12 cellular contexts compared by ENCODE assay signal in the genomic region with DNA sequence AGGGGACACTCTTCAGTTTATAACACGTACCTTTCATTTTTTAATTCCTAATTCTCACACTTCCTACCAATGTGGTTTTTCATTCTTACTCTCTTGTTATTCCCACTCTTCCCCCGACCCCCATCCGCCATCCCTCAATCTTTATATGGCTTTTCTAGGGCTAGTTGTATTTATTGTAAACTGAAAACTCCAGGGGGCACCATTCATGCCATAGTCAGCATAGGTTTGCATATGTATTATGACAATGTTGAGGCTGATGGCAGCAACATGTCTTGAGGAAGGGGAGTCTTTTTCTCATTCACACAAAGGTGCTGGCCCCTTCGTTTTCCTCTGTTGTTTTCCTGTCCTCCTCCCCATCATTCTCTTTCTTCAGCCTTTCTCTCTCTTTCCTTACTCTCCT. TPM values are rescaled to one million over a fixed set of nuclear protein-coding genes. Genes with fewer than 3 reads are reported as not detected.
A peak's percentile ranks its signal among the peaks of the same experiment; 100 is the strongest.
DNase-seq lines count a peak whose midpoint lies in the region; ATAC-seq and TF ChIP-seq lines count a peak whose summit lies in the region.
"Had no signal": no experiment of that assay in that cellular context is flagged by ENCODE, and none has a peak within 500 bp of the region (broad histone marks: within the 10 kb centered on the region; RNA-seq: fewer than 3 reads in every experiment).

No MANE protein-coding gene starts in this region.

- H3K9me3 Mint-ChIP-seq in activated T-cell treated with anti-CD3 and anti-CD28 coated beads, Interleukin-2, amount 50 U/mL, for 24 hours: no peaks in the 10 kb centered on the region
- H3K9me3 Mint-ChIP-seq in activated T-cell treated with anti-CD3 and anti-CD28 coated beads, Interleukin-2, amount 50 U/mL, for 4 hours: no peaks in the 10 kb centered on the region

- no peak for ATAC-seq in activated T-cell treated with anti-CD3 and anti-CD28 coated beads, Interleukin-2, amount 50 U/mL, for 4 hours

- H3K27me3 Mint-ChIP-seq in activated T-cell treated with anti-CD3 and anti-CD28 coated beads, Interleukin-2, amount 50 U/mL, for 24 hours: no peaks in the 10 kb centered on the region
- H3K27me3 Mint-ChIP-seq in activated T-cell treated with anti-CD3 and anti-CD28 coated beads, Interleukin-2, amount 50 U/mL, for 4 hours (ENCODE audit: low read depth): no peaks in the 10 kb centered on the region

- peak overlapping the region; percentile 52 for H3K27ac Mint-ChIP-seq in activated T-cell treated with anti-CD3 and anti-CD28 coated beads, Interleukin-2, amount 50 U/mL, for 24 hours

- TF ChIP-seq CTCF in thyroid gland (IDR thresholded peaks at IDR 0.05): no peak

- no peak overlapping the region for H3K9ac ChIP-seq in adipocyte (ENCODE audit: low read length)

- H3K27me3 ChIP-seq in adipocyte (replicated peaks; ENCODE audit: control insufficient read depth, insufficient read depth, low read length) (no peaks in the 10 kb centered on the region), thyroid gland (no peaks in the 10 kb centered on the region)
- H3K27me3 ChIP-seq: Peyer's patch had no signal

- H3K4me1 Mint-ChIP-seq in activated T-cell treated with anti-CD3 and anti-CD28 coated beads, Interleukin-2, amount 50 U/mL, for 24 hours (ENCODE audit: low read depth): peaks cover 28% of the 10 kb centered on the region
- peaks cover 30% of the 10 kb centered on the region for H3K4me1 Mint-ChIP-seq in activated T-cell treated with anti-CD3 and anti-CD28 coated beads, Interleukin-2, amount 50 U/mL, for 4 hours (ENCODE audit: low read depth)

- no peaks in the 10 kb centered on the region for H3K9me3 ChIP-seq in adipocyte (ENCODE audit: control insufficient read depth, low read length)
- no peaks in the 10 kb centered on the region for H3K9me3 ChIP-seq in thyroid gland
- H3K9me3 ChIP-seq: Peyer's patch had no signal

- H3K4me3 ChIP-seq in adipocyte (ENCODE audit: low read length) (no peak overlapping the region), thyroid gland (replicated peaks in 1 of 3) (no peak overlapping the region)
- H3K4me3 ChIP-seq: Peyer's patch had no signal

- no peak overlapping the region for H3K27ac ChIP-seq in thyroid gland

- no peak overlapping the region for H3K4me3 Mint-ChIP-seq in activated T-cell treated with anti-CD3 and anti-CD28 coated beads, Interleukin-2, amount 50 U/mL, for 24 hours
- no peak overlapping the region for H3K4me3 Mint-ChIP-seq in activated T-cell treated with anti-CD3 and anti-CD28 coated beads, Interleukin-2, amount 50 U/mL, for 4 hours

- TF ChIP-seq POLR2A in thyroid gland (IDR thresholded peaks at IDR 0.05): no peak

- no peaks in the 10 kb centered on the region for H3K4me1 ChIP-seq in adipocyte (ENCODE audit: control insufficient read depth, insufficient read depth, low read length)
- H3K4me1 ChIP-seq in thyroid gland: no peaks in the 10 kb centered on the region

- no peaks in the 10 kb centered on the region for H3K36me3 Mint-ChIP-seq in activated T-cell treated with anti-CD3 and anti-CD28 coated beads, Interleukin-2, amount 50 U/mL, for 24 hours (ENCODE audit: low read depth)
- no peaks in the 10 kb centered on the region for H3K36me3 Mint-ChIP-seq in activated T-cell treated with anti-CD3 and anti-CD28 coated beads, Interleukin-2, amount 50 U/mL, for 4 hours (ENCODE audit: insufficient read depth)

- H3K36me3 ChIP-seq in adipocyte (ENCODE audit: control insufficient read depth, insufficient read depth, low read length, severe bottlenecking) (no peaks in the 10 kb centered on the region), thyroid gland (no peaks in the 10 kb centered on the region)
- H3K36me3 ChIP-seq: Peyer's patch had no signal

- intact Hi-C loops in thyroid gland (cut with DNase I): loop anchor here (5.0 to 10.0 kb wide), 3 partner anchors 154 to 454 kb away; partner anchors contain the start of gene CDK17

- 84 to 85% methylated on average over 4 of the region's 4 CpGs for WGBS in thyroid gland, 2 donors

- no peak for DNase-seq in activated T-cell treated with anti-CD3 and anti-CD28 coated beads, Interleukin-2, amount 50 U/mL, for 24 hours
- no peak for DNase-seq in activated T-cell treated with anti-CD3 and anti-CD28 coated beads, Interleukin-2, amount 50 U/mL, for 4 hours
- peak; percentile 25 for DNase-seq in KG1 (lab: John Stamatoyannopoulos, UW)
- DNase-seq in adipocyte (ENCODE audit: low read depth): peak; percentile 44
- peak; percentile 18 for DNase-seq in renal cortical epithelial cell (ENCODE audit: low read depth)
- no peak for DNase-seq in epidermal melanocyte (ENCODE audit: insufficient read length, low spot score)
- DNase-seq in thyroid gland: no peak
- DNase-seq in AG08396 (ENCODE audit: low spot score): no peak
- DNase-seq: activated effector memory CD4-positive, alpha-beta T cell treated with Interleukin-2 at 50 U/mL for 16 hours; DMS79; hippocampal formation; Peyer's patch had no signal

RNA-seq across cellular contexts. Expression of gene LTA4H, which starts 27.7 kb away (rescaled TPM):
- 10 to 100 TPM; 65.1 to 82.7 (median 78.7) TPM for total RNA-seq in activated T-cell treated with anti-CD3 and anti-CD28 coated beads, Interleukin-2, amount 50 U/mL, for 4 hours
- total RNA-seq in renal cortical epithelial cell (92.9 and 112 TPM in 2 replicates), thyroid gland (100 to 1,000 TPM in 1 of 4 donors, 10 to 100 TPM in 3; 70.1 to 102 (median 75.0) TPM)

Comparison
In these comparisons a context has a peak if more than half of its experiments do, and no peak if none do; other contexts are left out.
1. DNase-seq: peak in KG1 (single experiment), adipocyte (single experiment) and renal cortical epithelial cell (single experiment); none in activated T-cell treated with anti-CD3 and anti-CD28 coated beads, Interleukin-2, amount 50 U/mL, for 24 hours (single experiment), activated T-cell treated with anti-CD3 and anti-CD28 coated beads, Interleukin-2, amount 50 U/mL, for 4 hours (single experiment), epidermal melanocyte (single experiment), thyroid gland (0 of 2) and AG08396 (single experiment).